Comparison of ENCODE assay signal across 18 cellular contexts in the genomic region with DNA sequence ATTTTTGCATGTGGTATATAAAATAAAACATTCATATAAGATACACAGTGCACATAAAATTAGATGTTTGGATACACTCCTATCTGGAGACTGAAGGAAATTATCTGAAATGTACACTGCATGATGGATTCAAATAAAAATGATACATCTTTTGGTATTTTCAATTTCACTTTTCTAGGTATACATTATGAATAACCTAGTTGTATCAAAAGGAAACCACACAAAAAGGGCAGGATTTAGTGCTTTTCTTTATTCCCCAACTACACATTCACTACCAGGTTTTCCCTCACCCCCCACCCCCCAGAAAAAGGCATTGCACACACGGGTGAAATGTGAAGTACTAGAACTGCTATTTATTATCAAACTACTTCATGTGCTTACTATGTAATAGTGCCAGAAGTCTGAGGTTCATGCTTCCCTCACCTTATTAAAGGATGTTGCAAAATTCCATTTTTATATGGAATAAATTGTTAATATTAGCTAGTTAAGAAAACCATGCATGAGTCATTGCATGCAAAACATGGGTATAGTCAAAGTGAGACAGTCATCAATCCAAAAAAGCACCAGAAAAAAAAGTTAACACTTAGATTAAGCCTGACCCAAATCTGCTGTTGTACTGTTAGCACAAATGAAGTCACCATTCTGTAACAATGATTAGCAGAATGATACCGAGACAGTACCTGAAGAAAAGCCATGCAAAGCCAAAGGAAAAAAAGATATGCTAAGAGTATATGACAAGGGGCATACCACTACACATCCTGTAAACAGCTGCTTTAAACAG. TPM values are rescaled to one million over a fixed set of nuclear protein-coding genes. Genes with fewer than 3 reads are reported as not detected.
A peak's percentile ranks its signal among the peaks of the same experiment; 100 is the strongest.
DNase-seq lines count a peak whose midpoint lies in the region; ATAC-seq and TF ChIP-seq lines count a peak whose summit lies in the region.
"Had no signal": no experiment of that assay in that cellular context is flagged by ENCODE, and none has a peak within 500 bp of the region (broad histone marks: within the 10 kb centered on the region; RNA-seq: fewer than 3 reads in every experiment).

No MANE protein-coding gene starts in this region.

- no peak for DNase-seq in activated T-cell treated with anti-CD3 and anti-CD28 coated beads, Interleukin-2, amount 50 U/mL, for 24 hours
- DNase-seq in activated T-cell treated with anti-CD3 and anti-CD28 coated beads, Interleukin-2, amount 50 U/mL, for 1 hour: no peak
- no peak for DNase-seq in endodermal cell
- no peak for DNase-seq in coronary artery (ENCODE audit: low spot score)
- DNase-seq in NCI-H1417 (lab: John Stamatoyannopoulos, UW): no peak
- DNase-seq: foreskin melanocyte, NCI-H1436, retina, T-cell, testis had no signal

- peak overlapping the region; percentile 93 for H3K27ac Mint-ChIP-seq in activated T-cell treated with anti-CD3 and anti-CD28 coated beads, Interleukin-2, amount 50 U/mL, for 24 hours
- H3K27ac Mint-ChIP-seq in endodermal cell: peak overlapping the region; percentile 37
- H3K27ac Mint-ChIP-seq: T-cell had no signal

- no peak overlapping the region for H3K4me3 ChIP-seq in endodermal cell (ENCODE audit: low read length)
- no peak overlapping the region for H3K4me3 ChIP-seq in gastroesophageal sphincter
- no peak overlapping the region for H3K4me3 ChIP-seq in coronary artery
- H3K4me3 ChIP-seq: testis had no signal

- no peaks in the 10 kb centered on the region for H3K9me3 Mint-ChIP-seq in activated T-cell treated with anti-CD3 and anti-CD28 coated beads, Interleukin-2, amount 50 U/mL, for 24 hours
- no peaks in the 10 kb centered on the region for H3K9me3 Mint-ChIP-seq in endodermal cell
- H3K9me3 Mint-ChIP-seq: T-cell had no signal

- H3K27me3 Mint-ChIP-seq in activated T-cell treated with anti-CD3 and anti-CD28 coated beads, Interleukin-2, amount 50 U/mL, for 24 hours: no peaks in the 10 kb centered on the region
- no peaks in the 10 kb centered on the region for H3K27me3 Mint-ChIP-seq in endodermal cell (ENCODE audit: insufficient read depth)
- H3K27me3 Mint-ChIP-seq: T-cell had no signal

- WGBS in endodermal cell (ENCODE audit: insufficient coverage in 1 of 2, insufficient read length in 1 of 2), 2 experiments: 88 to 100% methylated on average over 1 to 2 of the region's 2 CpGs
- WGBS in gastroesophageal sphincter (ENCODE audit: low coverage in 1 of 2), 2 donors: 75 to 81% methylated on average over 2 of the region's 2 CpGs

- H3K9me3 ChIP-seq in endodermal cell (ENCODE audit: control insufficient read depth, low read length) (no peaks in the 10 kb centered on the region), gastroesophageal sphincter (no peaks in the 10 kb centered on the region)
- H3K9me3 ChIP-seq: neutrophil, testis had no signal

- H3K27ac ChIP-seq in endodermal cell (ENCODE audit: low read depth, low read length) (no peak overlapping the region), gastroesophageal sphincter (no peak overlapping the region), coronary artery (no peak overlapping the region)
- H3K27ac ChIP-seq: neutrophil, RWPE1, testis had no signal

- peak; percentile 38 for ATAC-seq in GM18861 (IDR thresholded peaks at IDR 0.05; ENCODE audit: unreplicated experiment)
- peak; percentile 56 for ATAC-seq in HG03175 (IDR thresholded peaks at IDR 0.05; ENCODE audit: unreplicated experiment)
- ATAC-seq in gastroesophageal sphincter: no peak
- ATAC-seq: T-cell had no signal

- H3K4me1 ChIP-seq in endodermal cell (ENCODE audit: control insufficient read depth, insufficient read depth, low read length): no peaks in the 10 kb centered on the region
- peaks cover 3 to 17% (median 4%) of the 10 kb centered on the region in 3 donors for H3K4me1 ChIP-seq in gastroesophageal sphincter

- H3K27me3 ChIP-seq in endodermal cell (ENCODE audit: control insufficient read depth, insufficient read depth, low read length, poor library complexity, severe bottlenecking) (no peaks in the 10 kb centered on the region), gastroesophageal sphincter (no peaks in the 10 kb centered on the region)
- H3K27me3 ChIP-seq: neutrophil, testis had no signal

- peaks cover 61% of the 10 kb centered on the region for H3K36me3 Mint-ChIP-seq in activated T-cell treated with anti-CD3 and anti-CD28 coated beads, Interleukin-2, amount 50 U/mL, for 24 hours (ENCODE audit: low read depth)
- peaks cover 59% of the 10 kb centered on the region for H3K36me3 Mint-ChIP-seq in endodermal cell (ENCODE audit: low read depth)

- TF ChIP-seq POLR2A in gastroesophageal sphincter (IDR thresholded peaks at IDR 0.05): no peak

- TF ChIP-seq CTCF in endodermal cell (conservative IDR thresholded peaks at IDR 0.05) (no peak), gastroesophageal sphincter (IDR thresholded peaks at IDR 0.05) (no peak), coronary artery (IDR thresholded peaks at IDR 0.05) (no peak)

- H3K4me3 Mint-ChIP-seq in activated T-cell treated with anti-CD3 and anti-CD28 coated beads, Interleukin-2, amount 50 U/mL, for 24 hours: peak overlapping the region; percentile 31
- no peak overlapping the region for H3K4me3 Mint-ChIP-seq in endodermal cell
- H3K4me3 Mint-ChIP-seq: T-cell had no signal

- peaks cover 40% of the 10 kb centered on the region for H3K4me1 Mint-ChIP-seq in activated T-cell treated with anti-CD3 and anti-CD28 coated beads, Interleukin-2, amount 50 U/mL, for 24 hours (ENCODE audit: low read depth)
- peaks cover 10% of the 10 kb centered on the region for H3K4me1 Mint-ChIP-seq in endodermal cell
- H3K4me1 Mint-ChIP-seq: T-cell had no signal

- H3K36me3 ChIP-seq in endodermal cell (ENCODE audit: control insufficient read depth, insufficient read depth, low read length) (peaks cover 74% of the 10 kb centered on the region), gastroesophageal sphincter (peaks cover 13 to 73% of the 10 kb centered on the region in 2 donors)

- TF ChIP-seq EP300 in gastroesophageal sphincter (IDR thresholded peaks at IDR 0.05): no peak

- no peak overlapping the region for H3K9ac ChIP-seq in endodermal cell (ENCODE audit: extremely low read depth, low read length, poor library complexity, severe bottlenecking)

RNA-seq across cellular contexts. Expression of gene PKD2L2, which starts 49.3 kb away (rescaled TPM):
- total RNA-seq in endodermal cell (not detected), gastroesophageal sphincter (under 1 TPM in 1 of 4 donors, not detected in 3; 0.15 TPM)
- not detected for polyA plus RNA-seq in endodermal cell (2013, experiment 1 of 2)
- polyA plus RNA-seq in endodermal cell (2013, experiment 2 of 2): not detected
- total RNA-seq: astrocyte, endothelial cell of umbilical vein, LHCN-M2, T-cell had no signal
- polyA plus RNA-seq: endothelial cell of umbilical vein had no signal
